Comparison of ENCODE assay signal across 8 cellular contexts in the genomic region with DNA sequence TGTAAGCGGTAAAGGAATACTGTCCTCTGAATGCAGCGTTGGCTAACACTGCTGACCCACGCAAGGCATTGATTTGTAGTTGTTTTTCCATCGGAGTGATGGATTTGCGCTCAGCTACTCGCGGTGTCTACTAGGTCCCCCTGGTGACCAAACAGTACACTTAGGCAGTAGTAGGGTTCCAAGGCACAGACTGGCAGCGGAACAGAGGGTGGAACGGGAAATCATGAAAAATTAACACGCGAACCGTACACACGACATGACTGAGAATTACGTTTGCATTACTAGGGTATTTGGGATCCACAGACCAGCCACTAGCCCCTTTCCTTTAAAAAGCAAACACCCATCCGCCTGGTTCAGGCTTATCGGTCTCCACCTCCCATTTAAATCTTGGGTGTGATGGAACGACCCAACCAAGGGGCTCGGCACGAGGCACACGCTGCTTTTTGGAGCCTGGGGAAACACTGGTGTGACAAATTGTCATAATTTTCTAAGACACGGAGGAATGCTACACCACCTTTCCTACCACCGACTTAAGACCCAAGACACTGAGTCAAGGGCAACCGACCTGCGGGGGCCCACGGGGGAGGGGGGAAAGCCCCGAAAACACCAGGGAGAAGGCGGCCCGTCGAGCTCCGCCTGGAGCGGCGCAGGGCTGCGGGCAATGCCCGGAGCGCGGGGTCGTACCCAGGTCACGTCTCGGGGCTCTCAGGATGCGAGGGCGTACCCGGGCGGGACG.
DNase-seq lines count a peak whose midpoint lies in the region; ATAC-seq and TF ChIP-seq lines count a peak whose summit lies in the region.

No MANE protein-coding gene starts in this region.

- H3K4me3 ChIP-seq in choroid plexus epithelial cell (ENCODE audit: low read depth, low read length), result peak overlapping the region; percentile 66

- ATAC-seq in GM18517 (IDR thresholded peaks at IDR 0.05; ENCODE audit: unreplicated experiment) (peak; percentile 36), HG03064 (IDR thresholded peaks at IDR 0.05; ENCODE audit: low read depth, unreplicated experiment) (peak; percentile 9)
- peak; percentile 48 to 51 for ATAC-seq in activated CD4-positive, CD25-positive, alpha-beta regulatory T cell treated with anti-CD3 and anti-CD28 coated beads, Interleukin-2, amount 50 U/mL, for 24 hours

- DNase-seq in ACHN (peak; percentile 79), NCI-H2171 (lab: John Stamatoyannopoulos, UW) (peak; percentile 55), choroid plexus epithelial cell (ENCODE audit: low read depth) (peak; percentile 88), kidney tubule cell (ENCODE audit: low spot score) (peak; percentile 83)
- peak; percentile 15 to 51 (median 36) for DNase-seq in stimulated activated CD4-positive, alpha-beta T cell treated with anti-CD3 and anti-CD28 coated beads, Interleukin-1b, Interleukin-23, amount 100 ng/mL, for 24 hours (ENCODE audit: low read depth in 4 of 4, low spot score in 1 of 4)

- in situ Hi-C loops in ACHN (cut with HindIII; ENCODE audit: low pct_ligation_motif_present, low pct_unique_long_range_greater_than_20kb, low sequenced_read_pairs), result no loop called here

- TF ChIP-seq CTCF in choroid plexus epithelial cell (conservative IDR thresholded peaks at IDR 0.05; ENCODE audit: low read depth, low read length), result peak; percentile 82

Comparison
In these comparisons a context has a peak if more than half of its experiments do, and no peak if none do; other contexts are left out.
1. Peak in every context shown above with its lines: DNase-seq, ATAC-seq and H3K4me3 ChIP-seq.
2. DNase-seq: peak in every context shown above with its lines; median percentile 88 in choroid plexus epithelial cell; 83 in kidney tubule cell; 79 in ACHN; 55 in NCI-H2171; 36 in stimulated activated CD4-positive, alpha-beta T cell treated with anti-CD3 and anti-CD28 coated beads, Interleukin-1b, Interleukin-23, amount 100 ng/mL, for 24 hours.